In genomic region chr3:53100818-53101466, GRCh38 we compare ENCODE assay signal across 25 cellular contexts. TPM values are rescaled to one million over a fixed set of nuclear protein-coding genes. Genes with fewer than 3 reads are reported as not detected.
A peak's percentile ranks its signal among the peaks of the same experiment; 100 is the strongest.
DNase-seq lines count a peak whose midpoint lies in the region; ATAC-seq and TF ChIP-seq lines count a peak whose summit lies in the region.
"Had no signal": no experiment of that assay in that cellular context is flagged by ENCODE, and none has a peak within 500 bp of the region (broad histone marks: within the 10 kb centered on the region; RNA-seq: fewer than 3 reads in every experiment).

No MANE protein-coding gene starts in this region.

- no peak for TF ChIP-seq CTCF in adrenal gland (IDR thresholded peaks at IDR 0.05)

- H3K27ac Mint-ChIP-seq in activated naive CD4-positive, alpha-beta T cell treated with anti-CD3 and anti-CD28 coated beads, Interleukin-2, amount 10 ng/mL, durations not matched to agents 7 days and 5 days = peak overlapping the region; percentile 96
- H3K27ac Mint-ChIP-seq in activated naive CD4-positive, alpha-beta T cell treated with anti-CD3 and anti-CD28 coated beads, Interleukin-2, amount 50 U/mL, for 72 hours = peak overlapping the region; percentile 30 to 74
- H3K27ac Mint-ChIP-seq in stimulated activated effector memory CD8-positive, alpha-beta T cell treated with anti-CD3 and anti-CD28 coated beads, Interleukin-12 subunit alpha, Interleukin-12 subunit beta, amount 100 ng/mL, for 72 hours = peak overlapping the region; percentile 84
- H3K27ac Mint-ChIP-seq: activated B cell treated with CpG ODN at 0.5 μM for 24 hours had no signal

- no peaks in the 10 kb centered on the region for H3K9me3 ChIP-seq in adrenal gland (replicated peaks in 1 of 3)
- H3K9me3 ChIP-seq: colonic mucosa, suprapubic skin, vagina had no signal

- CTCF ChIA-PET in activated naive CD4-positive, alpha-beta T cell treated with anti-CD3 and anti-CD28 coated beads, Interleukin-2, amount 10 ng/mL, durations not matched to agents 7 days and 5 days (lab: Charles Lee) = interaction anchor here (0.8 kb wide), 1 partner anchor 10 kb away, joined by 4 read pairs; no protein-coding TSS in a partner anchor

- peak; percentile 69 for DNase-seq in activated naive CD4-positive, alpha-beta T cell treated with anti-CD3 and anti-CD28 coated beads, Interleukin-2, amount 10 ng/mL, durations not matched to agents 7 days and 5 days
- DNase-seq in activated naive CD4-positive, alpha-beta T cell treated with anti-CD3 and anti-CD28 coated beads, Interleukin-2, amount 50 U/mL, for 16 hours = no peak
- peak; percentile 7 for DNase-seq in T follicular helper cell (ENCODE audit: low read depth)
- DNase-seq in activated naive CD4-positive, alpha-beta T cell treated with anti-CD3 and anti-CD28 coated beads, Interleukin-2, amount 50 U/mL, for 72 hours (ENCODE audit: low spot score in 2 of 2) = no peak
- DNase-seq in stimulated activated effector memory CD8-positive, alpha-beta T cell treated with anti-CD3 and anti-CD28 coated beads, Interleukin-12 subunit alpha, Interleukin-12 subunit beta, amount 100 ng/mL, for 72 hours (ENCODE audit: low spot score in 2 of 2) = no peak
- DNase-seq in adrenal gland = no peak
- DNase-seq: activated B cell treated with CpG ODN at 0.5 μM for 24 hours; activated gamma-delta T cell; anterior cingulate cortex; C1 segment of cervical spinal cord; colonic mucosa; foreskin keratinocyte; Kasumi-1; left colon; mesendoderm; NCI-H1694; NCI-H524; retina; stimulated activated CD4-positive, alpha-beta T cell treated with anti-CD3 and anti-CD28 coated beads, Interleukin-2, amount 100 ng/mL, for 24 hours; T-helper 9 cell had no signal

- H3K27me3 ChIP-seq in adrenal gland = no peaks in the 10 kb centered on the region
- H3K27me3 ChIP-seq: colonic mucosa, foreskin keratinocyte, suprapubic skin, vagina had no signal

- no peaks in the 10 kb centered on the region for H3K27me3 Mint-ChIP-seq in activated naive CD4-positive, alpha-beta T cell treated with anti-CD3 and anti-CD28 coated beads, Interleukin-2, amount 10 ng/mL, durations not matched to agents 7 days and 5 days
- H3K27me3 Mint-ChIP-seq: activated B cell treated with CpG ODN at 0.5 μM for 24 hours had no signal

- peaks cover 58% of the 10 kb centered on the region for H3K36me3 Mint-ChIP-seq in activated naive CD4-positive, alpha-beta T cell treated with anti-CD3 and anti-CD28 coated beads, Interleukin-2, amount 10 ng/mL, durations not matched to agents 7 days and 5 days
- H3K36me3 Mint-ChIP-seq in activated naive CD4-positive, alpha-beta T cell treated with anti-CD3 and anti-CD28 coated beads, Interleukin-2, amount 50 U/mL, for 72 hours = peaks cover 20 to 40% of the 10 kb centered on the region in 2 donors
- peaks cover 95% of the 10 kb centered on the region for H3K36me3 Mint-ChIP-seq in stimulated activated effector memory CD8-positive, alpha-beta T cell treated with anti-CD3 and anti-CD28 coated beads, Interleukin-12 subunit alpha, Interleukin-12 subunit beta, amount 100 ng/mL, for 72 hours

- peaks cover 0 to 7% of the 10 kb centered on the region in 2 donors for H3K4me1 ChIP-seq in adrenal gland (replicated peaks in 1 of 2)
- H3K4me1 ChIP-seq: colonic mucosa, foreskin keratinocyte, suprapubic skin had no signal

- no peak for ATAC-seq in activated naive CD4-positive, alpha-beta T cell treated with anti-CD3 and anti-CD28 coated beads, Interleukin-2, amount 50 U/mL, for 72 hours
- ATAC-seq in stimulated activated effector memory CD8-positive, alpha-beta T cell treated with anti-CD3 and anti-CD28 coated beads, Interleukin-12 subunit alpha, Interleukin-12 subunit beta, amount 100 ng/mL, for 72 hours = no peak
- no peak for ATAC-seq in HG02970 (IDR thresholded peaks at IDR 0.05; ENCODE audit: low FRiP score, unreplicated experiment)
- ATAC-seq: esophagus mucosa, foreskin keratinocyte, left colon had no signal

- peaks cover 80% of the 10 kb centered on the region for H3K4me1 Mint-ChIP-seq in activated naive CD4-positive, alpha-beta T cell treated with anti-CD3 and anti-CD28 coated beads, Interleukin-2, amount 10 ng/mL, durations not matched to agents 7 days and 5 days
- peaks cover 17% of the 10 kb centered on the region for H3K4me1 Mint-ChIP-seq in stimulated activated effector memory CD8-positive, alpha-beta T cell treated with anti-CD3 and anti-CD28 coated beads, Interleukin-12 subunit alpha, Interleukin-12 subunit beta, amount 100 ng/mL, for 72 hours

- H3K4me3 ChIP-seq in adrenal gland = no peak overlapping the region
- H3K4me3 ChIP-seq: colonic mucosa, smooth muscle cell, suprapubic skin, vagina had no signal

- peak overlapping the region; percentile 65 for H3K4me3 Mint-ChIP-seq in activated naive CD4-positive, alpha-beta T cell treated with anti-CD3 and anti-CD28 coated beads, Interleukin-2, amount 10 ng/mL, durations not matched to agents 7 days and 5 days
- H3K4me3 Mint-ChIP-seq in stimulated activated effector memory CD8-positive, alpha-beta T cell treated with anti-CD3 and anti-CD28 coated beads, Interleukin-12 subunit alpha, Interleukin-12 subunit beta, amount 100 ng/mL, for 72 hours = no peak overlapping the region
- H3K4me3 Mint-ChIP-seq: activated B cell treated with CpG ODN at 0.5 μM for 24 hours had no signal

- no peak overlapping the region for H3K27ac ChIP-seq in adrenal gland
- H3K27ac ChIP-seq: colonic mucosa, foreskin keratinocyte, suprapubic skin, vagina had no signal

- no peaks in the 10 kb centered on the region for H3K9me3 Mint-ChIP-seq in activated naive CD4-positive, alpha-beta T cell treated with anti-CD3 and anti-CD28 coated beads, Interleukin-2, amount 10 ng/mL, durations not matched to agents 7 days and 5 days
- H3K9me3 Mint-ChIP-seq in activated naive CD4-positive, alpha-beta T cell treated with anti-CD3 and anti-CD28 coated beads, Interleukin-2, amount 50 U/mL, for 72 hours = no peaks in the 10 kb centered on the region
- no peaks in the 10 kb centered on the region for H3K9me3 Mint-ChIP-seq in stimulated activated effector memory CD8-positive, alpha-beta T cell treated with anti-CD3 and anti-CD28 coated beads, Interleukin-12 subunit alpha, Interleukin-12 subunit beta, amount 100 ng/mL, for 72 hours
- H3K9me3 Mint-ChIP-seq: activated B cell treated with CpG ODN at 0.5 μM for 24 hours had no signal

- intact Hi-C loops in adrenal gland (cut with DNase I) = no loop called here

- TF ChIP-seq POLR2A in adrenal gland (IDR thresholded peaks at IDR 0.05) = no peak

- WGBS in adrenal gland, 4 donors = 78 to 91% (median 82%) methylated on average over 6 to 12 of the region's 12 CpGs

- H3K36me3 ChIP-seq in adrenal gland (replicated peaks in 1 of 2) = peaks cover 0 to 39% of the 10 kb centered on the region in 2 donors
- H3K36me3 ChIP-seq: colonic mucosa had no signal

RNA-seq across cellular contexts. Expression of gene RFT1, which starts 29.3 kb away (rescaled TPM):
- total RNA-seq in activated naive CD4-positive, alpha-beta T cell treated with anti-CD3 and anti-CD28 coated beads, Interleukin-2, amount 50 U/mL, for 72 hours = 10 to 100 TPM; 19.5 to 38.3 TPM
- 10 to 100 TPM; 12.9 to 34.5 (median 22.9) TPM for total RNA-seq in adrenal gland
- 10 to 100 TPM in 2 of 3 donors, 1 to 10 TPM in 1; 6.7 to 24.1 (median 13.0) TPM for polyA plus RNA-seq in adrenal gland

RNA-seq across cellular contexts. Expression of gene SFMBT1, which starts 55.1 kb away (rescaled TPM):
- 10 to 100 TPM; 19.6 to 23.3 TPM for total RNA-seq in activated naive CD4-positive, alpha-beta T cell treated with anti-CD3 and anti-CD28 coated beads, Interleukin-2, amount 50 U/mL, for 72 hours
- total RNA-seq in adrenal gland = 10 to 100 TPM in 4 of 8 donors, 1 to 10 TPM in 4; 6.6 to 14.7 (median 10.5) TPM
- polyA plus RNA-seq in adrenal gland = 1 to 10 TPM; 2.1 to 5.8 (median 2.7) TPM

Comparison
In these comparisons a context has a peak if more than half of its experiments do, and no peak if none do; other contexts are left out.
1. DNase-seq: peak in activated naive CD4-positive, alpha-beta T cell treated with anti-CD3 and anti-CD28 coated beads, Interleukin-2, amount 10 ng/mL, durations not matched to agents 7 days and 5 days (single experiment) and T follicular helper cell (single experiment); none in activated naive CD4-positive, alpha-beta T cell treated with anti-CD3 and anti-CD28 coated beads, Interleukin-2, amount 50 U/mL, for 16 hours (single experiment), activated naive CD4-positive, alpha-beta T cell treated with anti-CD3 and anti-CD28 coated beads, Interleukin-2, amount 50 U/mL, for 72 hours (0 of 2), stimulated activated effector memory CD8-positive, alpha-beta T cell treated with anti-CD3 and anti-CD28 coated beads, Interleukin-12 subunit alpha, Interleukin-12 subunit beta, amount 100 ng/mL, for 72 hours (0 of 2) and adrenal gland (0 of 7).
2. Peak in every context shown above with its lines, with median percentiles within 50 percentile points of each other: H3K27ac Mint-ChIP-seq.